8 cellular contexts compared by ENCODE assay signal in genomic region chr1:65687435-65688214, GRCh38.
DNase-seq lines count a peak whose midpoint lies in the region; ATAC-seq and TF ChIP-seq lines count a peak whose summit lies in the region.

No MANE protein-coding gene starts in this region.

- H3K4me3 Mint-ChIP-seq in activated T-cell treated with anti-CD3 and anti-CD28 coated beads, Interleukin-2, amount 50 U/mL, for 4 hours, result no peak overlapping the region
- peak overlapping the region; percentile 24 for H3K4me3 Mint-ChIP-seq in nephron progenitor cell

- H3K27ac Mint-ChIP-seq in nephron progenitor cell, result peak overlapping the region; percentile 50

- no peaks in the 10 kb centered on the region for H4K20me1 ChIP-seq in PC-9 (ENCODE audit: insufficient read depth)

- H3K27ac ChIP-seq in PC-9, result no peak overlapping the region

- H3K4me1 Mint-ChIP-seq in activated T-cell treated with anti-CD3 and anti-CD28 coated beads, Interleukin-2, amount 50 U/mL, for 4 hours (ENCODE audit: low read depth), result peaks cover 8% of the 10 kb centered on the region
- H3K4me1 Mint-ChIP-seq in nephron progenitor cell, result peaks cover 18% of the 10 kb centered on the region

- intact Hi-C loops in PC-9 (cut with micrococcal nuclease; ENCODE audit: unreplicated experiment), result loop anchor here (1.0 to 10.0 kb wide), 12 partner anchors 256 to 1417 kb away; no protein-coding TSS in a partner anchor

- no peaks in the 10 kb centered on the region for H3K36me3 ChIP-seq in PC-9 (ENCODE audit: low read depth)

- POLR2A ChIA-PET in PC-9 (lab: Charles Lee; ENCODE audit: unreplicated experiment), result interaction anchor here (0.5 to 0.7 kb wide), 4 partner anchors 267 to 1874 kb away, joined by 3 to 5 read pairs (median 4); partner anchors contain the start of genes LEPR and LEPROT

- H3K4me1 ChIP-seq in PC-9 (replicated peaks; ENCODE audit: insufficient read depth), result 0 out of 2 replicates have a peak, but pooled peaks cover 4% of the 10 kb centered on the region

- H3K27me3 ChIP-seq in PC-9 (ENCODE audit: insufficient read depth, low read depth), result no peaks in the 10 kb centered on the region

- ATAC-seq in GM21423 (IDR thresholded peaks at IDR 0.05; ENCODE audit: unreplicated experiment), result peak; percentile 86
- peak; percentile 76 to 88 for ATAC-seq in activated T-cell treated with anti-CD3 and anti-CD28 coated beads, Interleukin-2, amount 50 U/mL, for 4 hours

- H3K9me2 ChIP-seq in PC-9 (ENCODE audit: insufficient read depth), result no peaks in the 10 kb centered on the region

- H3F3A ChIP-seq in PC-9 (ENCODE audit: insufficient read depth, low read depth), result no peaks in the 10 kb centered on the region; the same call in 1 of the 2 replicates

- CTCF ChIA-PET in PC-9 (lab: Charles Lee), result interaction anchor here (0.5 to 1.4 kb wide), 10 partner anchors 94 to 1003 kb away, joined by 3 to 13 read pairs (median 4); partner anchors contain the start of genes LEPR and LEPROT

- TF ChIP-seq CTCF in PC-9 (conservative IDR thresholded peaks at IDR 0.05), result peak; percentile 89
- peak; percentile 97 for TF ChIP-seq CTCF in nephron progenitor cell (IDR thresholded peaks at IDR 0.05)

- H3K36me3 Mint-ChIP-seq in activated T-cell treated with anti-CD3 and anti-CD28 coated beads, Interleukin-2, amount 50 U/mL, for 4 hours (ENCODE audit: insufficient read depth), result no peaks in the 10 kb centered on the region
- H3K36me3 Mint-ChIP-seq in nephron progenitor cell (ENCODE audit: low read depth), result no peaks in the 10 kb centered on the region

- BruUV-seq in PC-9 (replicated peaks; lab: Mats Ljungman, UMichigan), result no TSS peak

- no peaks in the 10 kb centered on the region for H3K79me2 ChIP-seq in PC-9 (ENCODE audit: low read depth)

- H2AFZ ChIP-seq in PC-9, result no peak overlapping the region

- H3K9me3 Mint-ChIP-seq in activated T-cell treated with anti-CD3 and anti-CD28 coated beads, Interleukin-2, amount 50 U/mL, for 4 hours, result no peaks in the 10 kb centered on the region
- peaks cover 21% of the 10 kb centered on the region for H3K9me3 Mint-ChIP-seq in nephron progenitor cell

- H3K4me2 ChIP-seq in PC-9, result peak overlapping the region; percentile 4; the same call in 1 of the 2 replicates

- H3K4me3 ChIP-seq in PC-9, result no peak overlapping the region

- peaks cover 22% of the 10 kb centered on the region for H3K27me3 Mint-ChIP-seq in activated T-cell treated with anti-CD3 and anti-CD28 coated beads, Interleukin-2, amount 50 U/mL, for 4 hours (ENCODE audit: low read depth)
- H3K27me3 Mint-ChIP-seq in nephron progenitor cell (ENCODE audit: low read depth, poor library complexity), result peaks cover 4% of the 10 kb centered on the region

- no peaks in the 10 kb centered on the region for H3K9me3 ChIP-seq in PC-9 (ENCODE audit: insufficient read depth, low read depth)

- DNase-seq in D341Med (ENCODE audit: low spot score) (peak; percentile 79), HuH-7.5 (ENCODE audit: low spot score) (peak; percentile 18), PC-9 (peak; percentile 76 to 94), fibroblast of peridontal ligament (ENCODE audit: extremely low read depth) (peak; percentile 81), nephron progenitor cell (peak; percentile 92)
- DNase-seq in activated T-cell treated with anti-CD3 and anti-CD28 coated beads, Interleukin-2, amount 50 U/mL, for 4 hours, result peak; percentile 74
- DNase-seq in stimulated activated naive CD4-positive, alpha-beta T cell treated with Interleukin-2 at 50 U/mL for 16 hours (lab: John Stamatoyannopoulos, UW), result peak; percentile 61

Comparison
In these comparisons a context has a peak if more than half of its experiments do, and no peak if none do; other contexts are left out.
1. DNase-seq: peak in every context shown above with its lines; median percentile 92 in nephron progenitor cell; 85 in PC-9; 81 in fibroblast of peridontal ligament; 79 in D341Med; 74 in activated T-cell treated with anti-CD3 and anti-CD28 coated beads, Interleukin-2, amount 50 U/mL, for 4 hours; 61 in stimulated activated naive CD4-positive, alpha-beta T cell treated with Interleukin-2 at 50 U/mL for 16 hours; 18 in HuH-7.5.